ENCODE assay signal across 20 cellular contexts in the genomic region with DNA sequence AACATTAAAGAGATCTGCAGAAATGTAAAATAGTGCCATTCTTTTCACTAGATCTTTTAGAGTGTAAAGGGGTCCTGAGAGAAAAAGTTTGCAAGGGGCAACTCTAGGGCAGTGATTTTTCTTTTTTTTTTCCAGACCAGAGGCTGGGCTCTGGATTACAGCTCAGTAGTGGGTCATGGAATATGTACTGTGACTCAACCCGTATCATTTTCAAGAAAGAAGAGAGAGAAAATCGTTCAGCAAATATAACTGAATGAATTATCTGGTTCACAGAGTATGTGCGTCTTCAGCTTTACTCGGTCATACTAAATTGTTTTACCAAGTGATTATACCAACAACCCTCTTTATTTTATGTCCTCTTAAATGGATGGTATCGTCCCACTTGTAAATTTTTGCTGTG. TPM values are rescaled to one million over a fixed set of nuclear protein-coding genes. Genes with fewer than 3 reads are reported as not detected.
DNase-seq lines count a peak whose midpoint lies in the region; ATAC-seq and TF ChIP-seq lines count a peak whose summit lies in the region.
"Had no signal": no experiment of that assay in that cellular context is flagged by ENCODE, and none has a peak within 500 bp of the region (broad histone marks: within the 10 kb centered on the region; RNA-seq: fewer than 3 reads in every experiment).

No MANE protein-coding gene starts in this region.

- ATAC-seq in HG03095 (IDR thresholded peaks at IDR 0.05; ENCODE audit: unreplicated experiment) (no peak), GM21723 (IDR thresholded peaks at IDR 0.05; ENCODE audit: unreplicated experiment) (no peak), left cardiac atrium (no peak)
- ATAC-seq: activated CD8-positive, alpha-beta T cell treated with anti-CD3 and anti-CD28 coated beads, Interleukin-2, amount 10 ng/mL, durations not matched to agents 7 days and 5 days; activated naive CD4-positive, alpha-beta T cell treated with anti-CD3 and anti-CD28 coated beads, Interleukin-2, amount 50 U/mL, for 72 hours had no signal

- TF ChIP-seq CTCF in VCaP (conservative IDR thresholded peaks at IDR 0.05): no peak
- TF ChIP-seq CTCF in type B pancreatic cell (conservative IDR thresholded peaks at IDR 0.05): no peak

- peaks cover 59% of the 10 kb centered on the region for H3K4me1 Mint-ChIP-seq in activated naive CD8-positive, alpha-beta T cell (ENCODE audit: low read depth)
- peaks cover 45% of the 10 kb centered on the region for H3K4me1 Mint-ChIP-seq in activated naive CD8-positive, alpha-beta T cell treated with anti-CD3 and anti-CD28 coated beads for 36 hours
- peaks cover 39% of the 10 kb centered on the region for H3K4me1 Mint-ChIP-seq in type B pancreatic cell (ENCODE audit: unreplicated experiment)

- peaks cover 6% of the 10 kb centered on the region for H3K36me3 Mint-ChIP-seq in activated naive CD8-positive, alpha-beta T cell
- H3K36me3 Mint-ChIP-seq in activated naive CD8-positive, alpha-beta T cell treated with anti-CD3 and anti-CD28 coated beads for 36 hours: peaks cover 31% of the 10 kb centered on the region
- H3K36me3 Mint-ChIP-seq in type B pancreatic cell: peaks cover 9% of the 10 kb centered on the region

- H3K4me3 Mint-ChIP-seq in activated naive CD8-positive, alpha-beta T cell: peak overlapping the region; percentile 24
- H3K4me3 Mint-ChIP-seq in activated naive CD8-positive, alpha-beta T cell treated with anti-CD3 and anti-CD28 coated beads for 36 hours: no peak overlapping the region
- H3K4me3 Mint-ChIP-seq in type B pancreatic cell: peak overlapping the region; percentile 62
- H3K4me3 Mint-ChIP-seq: activated CD8-positive, alpha-beta T cell treated with anti-CD3 and anti-CD28 coated beads, Interleukin-2, amount 10 ng/mL, durations not matched to agents 7 days and 5 days; memory B cell had no signal

- H3K9me3 Mint-ChIP-seq in activated naive CD8-positive, alpha-beta T cell (ENCODE audit: low read depth): no peaks in the 10 kb centered on the region
- no peaks in the 10 kb centered on the region for H3K9me3 Mint-ChIP-seq in activated naive CD8-positive, alpha-beta T cell treated with anti-CD3 and anti-CD28 coated beads for 36 hours
- H3K9me3 Mint-ChIP-seq in type B pancreatic cell: no peaks in the 10 kb centered on the region
- H3K9me3 Mint-ChIP-seq: activated naive CD4-positive, alpha-beta T cell treated with anti-CD3 and anti-CD28 coated beads, Interleukin-2, amount 50 U/mL, for 72 hours; memory B cell had no signal

- peak overlapping the region; percentile 96 for H3K27ac ChIP-seq in VCaP
- H3K27ac ChIP-seq: colonic mucosa, RWPE1, upper lobe of left lung had no signal

- intact Hi-C loops in left cardiac atrium (cut with DNase I): no loop called here

- DNase-seq in activated naive CD8-positive, alpha-beta T cell treated with anti-CD3 and anti-CD28 coated beads for 36 hours: no peak
- DNase-seq in fibroblast of peridontal ligament (ENCODE audit: extremely low read depth): peak; percentile 63
- DNase-seq in type B pancreatic cell (ENCODE audit: extremely low spot score, unreplicated experiment): no peak
- no peak for DNase-seq in left cardiac atrium
- DNase-seq: activated CD8-positive, alpha-beta T cell treated with anti-CD3 and anti-CD28 coated beads, Interleukin-2, amount 10 ng/mL, durations not matched to agents 7 days and 5 days; activated T-cell treated with anti-CD3 and anti-CD28 coated beads, Interleukin-2, amount 50 U/mL, for 1 hour; colonic mucosa; DMS79; NCI-H1105; NCI-H2081 treated with DMSO at 0.1 percent for 48 hours; NCI-H510A; T1000; upper lobe of left lung had no signal

- no peaks in the 10 kb centered on the region for H3K27me3 Mint-ChIP-seq in activated naive CD8-positive, alpha-beta T cell
- H3K27me3 Mint-ChIP-seq in activated naive CD8-positive, alpha-beta T cell treated with anti-CD3 and anti-CD28 coated beads for 36 hours: no peaks in the 10 kb centered on the region
- no peaks in the 10 kb centered on the region for H3K27me3 Mint-ChIP-seq in type B pancreatic cell
- H3K27me3 Mint-ChIP-seq: memory B cell had no signal

- no peak overlapping the region for H3K27ac Mint-ChIP-seq in activated naive CD8-positive, alpha-beta T cell
- no peak overlapping the region for H3K27ac Mint-ChIP-seq in activated naive CD8-positive, alpha-beta T cell treated with anti-CD3 and anti-CD28 coated beads for 36 hours
- H3K27ac Mint-ChIP-seq in type B pancreatic cell: no peak overlapping the region
- H3K27ac Mint-ChIP-seq: activated CD8-positive, alpha-beta T cell treated with anti-CD3 and anti-CD28 coated beads, Interleukin-2, amount 10 ng/mL, durations not matched to agents 7 days and 5 days; activated naive CD4-positive, alpha-beta T cell treated with anti-CD3 and anti-CD28 coated beads, Interleukin-2, amount 50 U/mL, for 72 hours; memory B cell had no signal

RNA-seq across cellular contexts. Expression of a gene that starts 3.8 kb away (rescaled TPM):
- total RNA-seq in activated naive CD8-positive, alpha-beta T cell treated with anti-CD3 and anti-CD28 coated beads for 36 hours: 100 to 1,000 TPM; 101 to 105 TPM
- total RNA-seq in type B pancreatic cell (ENCODE audit: low replicate concordance) (42.6 and 61.3 TPM in 2 replicates), left cardiac atrium (10 to 100 TPM; 21.8 to 26.0 TPM)

RNA-seq across cellular contexts. Expression of a gene that starts 4.5 kb away (rescaled TPM):
- total RNA-seq in activated naive CD8-positive, alpha-beta T cell treated with anti-CD3 and anti-CD28 coated beads for 36 hours: 10 to 100 TPM; 46.8 to 49.8 TPM
- total RNA-seq in type B pancreatic cell (ENCODE audit: low replicate concordance) (17.1 and 30.7 TPM in 2 replicates), left cardiac atrium (10 to 100 TPM in 1 of 2 donors, 1 to 10 TPM in 1; 8.0 to 11.4 TPM)
